Comparison of ENCODE assay signal across 1 cellular context in the genomic region with DNA sequence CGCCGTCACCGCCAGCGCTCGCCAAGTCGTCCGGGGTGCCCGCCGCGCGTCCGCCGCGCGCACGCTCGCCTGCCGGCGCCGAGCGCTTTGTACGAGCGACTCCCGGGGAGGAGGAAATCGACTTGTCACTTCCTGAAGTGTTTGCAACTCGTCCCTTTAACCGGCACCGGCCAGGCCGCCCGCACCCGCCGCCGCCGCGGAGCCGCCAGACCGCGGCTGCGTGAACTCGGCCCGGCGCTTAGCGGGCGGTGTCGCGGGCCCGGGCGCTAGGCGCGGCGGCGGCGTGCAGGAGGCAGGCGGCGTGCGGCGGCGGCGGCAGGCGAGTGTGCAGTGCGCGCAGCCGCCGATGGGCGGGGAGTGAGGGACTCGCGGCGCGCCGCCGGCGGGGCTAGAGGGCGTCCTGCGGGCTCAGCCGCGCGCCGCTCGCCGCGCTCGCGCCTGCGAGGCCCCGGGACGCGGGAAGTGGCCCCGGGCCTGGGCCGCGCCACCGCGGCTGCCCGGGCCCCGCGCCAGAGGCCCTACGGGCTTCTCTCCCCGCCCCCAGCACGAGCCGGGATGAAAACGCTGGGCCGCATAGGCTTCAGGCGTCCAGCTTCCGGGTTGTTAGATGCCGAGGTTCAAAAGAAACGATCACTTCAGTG.
TF ChIP-seq lines count a peak whose summit lies in the region.

A gene with protein sequence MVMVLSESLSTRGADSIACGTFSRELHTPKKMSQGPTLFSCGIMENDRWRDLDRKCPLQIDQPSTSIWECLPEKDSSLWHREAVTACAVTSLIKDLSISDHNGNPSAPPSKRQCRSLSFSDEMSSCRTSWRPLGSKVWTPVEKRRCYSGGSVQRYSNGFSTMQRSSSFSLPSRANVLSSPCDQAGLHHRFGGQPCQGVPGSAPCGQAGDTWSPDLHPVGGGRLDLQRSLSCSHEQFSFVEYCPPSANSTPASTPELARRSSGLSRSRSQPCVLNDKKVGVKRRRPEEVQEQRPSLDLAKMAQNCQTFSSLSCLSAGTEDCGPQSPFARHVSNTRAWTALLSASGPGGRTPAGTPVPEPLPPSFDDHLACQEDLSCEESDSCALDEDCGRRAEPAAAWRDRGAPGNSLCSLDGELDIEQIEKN (minus strand): TSS at position 332 of the 641 bp plus-strand sequence. CDS start 37,665 bp downstream, outside the sequence.

TF ChIP-seq in H1, 55 proteins besides CTCF, POLR2A, EP300 and RAD21:
- TF ChIP-seq GABPA (IDR thresholded peaks at IDR 0.05; ENCODE audit: borderline replicate concordance, insufficient read depth, low read length) (peak; percentile 12; the same call in 1 of the 2 replicates), RBBP5 (IDR thresholded peaks at IDR 0.05; ENCODE audit: borderline replicate concordance, low read depth, low read length) (peak; percentile 75; the same call in 1 of the 2 replicates), PHF8 (conservative IDR thresholded peaks at IDR 0.05; ENCODE audit: low read depth, low read length) (peak; percentile 48), BCL11A (IDR thresholded peaks at IDR 0.05; ENCODE audit: low read depth in 2 of 2, low read length in 2 of 2) (no peak), SIN3A (conservative IDR thresholded peaks at IDR 0.05 in 1 of 2, IDR thresholded peaks at IDR 0.05 in 1 of 2; ENCODE audit: low read depth in 1 of 2, low read length in 2 of 2) (0 out of 4 replicates have a peak, but pooled peaks of 1 of the 2 experiments have one; percentile 35), CHD1 (IDR thresholded peaks at IDR 0.05; ENCODE audit: low read depth, low read length) (no peak), KDM4A (IDR thresholded peaks at IDR 0.05; ENCODE audit: low read depth, low read length, severe bottlenecking) (peak; percentile 66), TAF1 (IDR thresholded peaks at IDR 0.05; ENCODE audit: low read depth, low read length) (0 out of 2 replicates have a peak, but pooled peaks have one; percentile 32), KDM1A (IDR thresholded peaks at IDR 0.05; ENCODE audit: borderline replicate concordance, low read length) (no peak)
- TF ChIP-seq, protein P1, sequence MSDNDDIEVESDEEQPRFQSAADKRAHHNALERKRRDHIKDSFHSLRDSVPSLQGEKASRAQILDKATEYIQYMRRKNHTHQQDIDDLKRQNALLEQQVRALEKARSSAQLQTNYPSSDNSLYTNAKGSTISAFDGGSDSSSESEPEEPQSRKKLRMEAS (IDR thresholded peaks at IDR 0.05): peak; percentile 35; the same call in 1 of the 2 replicates
TF ChIP-seq in H1: peak in this region for 7.
